ENCODE assay signal across 16 cellular contexts in genomic region chr2:51018145-51018544, GRCh38. TPM values are rescaled to one million over a fixed set of nuclear protein-coding genes. Genes with fewer than 3 reads are reported as not detected.
DNase-seq lines count a peak whose midpoint lies in the region; ATAC-seq, FAIRE-seq and TF ChIP-seq lines count a peak whose summit lies in the region.
"Had no signal": no experiment of that assay in that cellular context is flagged by ENCODE, and none has a peak within 500 bp of the region (broad histone marks: within the 10 kb centered on the region; RNA-seq: fewer than 3 reads in every experiment).

No MANE protein-coding gene starts in this region.

- no peak overlapping the region for H2BK120ac ChIP-seq in H1 (replicated peaks; ENCODE audit: low read depth, low read length)

- no peak for ATAC-seq in GM23338
- ATAC-seq: A549 had no signal

- POLR2A ChIA-PET in H1 (lab: Charles Lee; ENCODE audit: partially characterized antibody), result interaction anchor here (0.9 to 3.4 kb wide), 2 partner anchors 11 to 13 kb away, joined by 3 to 15 read pairs; partner anchors contain the start of gene NRXN1

- no peak overlapping the region for H3K23ac ChIP-seq in H1 (ENCODE audit: insufficient read length)

- H3K36me3 Mint-ChIP-seq in GM23338 (ENCODE audit: low read depth), result peaks cover 14% of the 10 kb centered on the region; the same call in 2 of the 3 replicates
- H3K36me3 Mint-ChIP-seq: CD4-positive, alpha-beta memory T cell had no signal

- no peaks in the 10 kb centered on the region for H3K23me2 ChIP-seq in H1 (ENCODE audit: low read depth, low read length)

- H3K9me3 Mint-ChIP-seq in GM23338, result peaks cover 13% of the 10 kb centered on the region; the same call in 2 of the 3 replicates

- no peak overlapping the region for H3K9ac ChIP-seq in H1 (replicated peaks in 1 of 4; ENCODE audit: extremely low read depth in 1 of 4, low read depth in 3 of 4, low read length in 3 of 4)

- WGBS in H1 (ENCODE audit: extremely low coverage in 1 of 2, insufficient coverage in 1 of 2, insufficient read length in 1 of 2, insufficient replicate concordance in 2 of 2, low coverage in 1 of 2, low lambda C conversion rate in 2 of 2, missing lambda C conversion rate in 1 of 2), 2 experiments, result 89% methylated on average over 3 of the region's 3 CpGs; no CpG with 5 or more reads in 1 of the 2 experiments
- WGBS in thyroid gland, 2 donors, result 79 to 86% methylated on average over 3 of the region's 3 CpGs

- no peaks in the 10 kb centered on the region for H3K27me3 Mint-ChIP-seq in GM23338 (ENCODE audit: insufficient read depth, low read depth, poor library complexity)
- H3K27me3 Mint-ChIP-seq: CD4-positive, alpha-beta memory T cell had no signal

- H3K18ac ChIP-seq in H1 (ENCODE audit: extremely low read depth, low read length), result no peak overlapping the region

- CTCF ChIA-PET in H1 (lab: Charles Lee; ENCODE audit: partially characterized antibody), result interaction anchor here (1.0 to 1.4 kb wide), 2 partner anchors 11 to 145 kb away, joined by 3 read pairs; no protein-coding TSS in a partner anchor

- in situ Hi-C loops in GM13977 (cut with MboI; ENCODE audit: low pct_unique_long_range_greater_than_20kb, low sequenced_read_pairs, unreplicated experiment), result no loop called here

- intact Hi-C loops in thyroid gland (cut with DNase I), result no loop called here

- H3K4me3 Mint-ChIP-seq in GM23338, result no peak overlapping the region
- H3K4me3 Mint-ChIP-seq: CD4-positive, alpha-beta memory T cell had no signal

- peaks cover 3% of the 10 kb centered on the region for H3K79me1 ChIP-seq in H1 (ENCODE audit: low read depth, low read length)

- no peak overlapping the region for H2BK5ac ChIP-seq in H1 (ENCODE audit: low read depth, low read length)

- no peak for TF ChIP-seq RAD21 in H1 (IDR thresholded peaks at IDR 0.05 in 1 of 2, conservative IDR thresholded peaks at IDR 0.05 in 1 of 2; ENCODE audit: low read depth in 2 of 2, low read length in 2 of 2)

- H4K8ac ChIP-seq in H1 (ENCODE audit: extremely low read depth, insufficient read depth, low read length), result no peak overlapping the region

- H2AK5ac ChIP-seq in H1 (ENCODE audit: low read depth, low read length), result peak overlapping the region; percentile 10; the same call in 1 of the 2 replicates

- H4K20me1 ChIP-seq in GM23338 (replicated peaks; ENCODE audit: insufficient read depth), result no peaks in the 10 kb centered on the region
- no peaks in the 10 kb centered on the region for H4K20me1 ChIP-seq in H1 (replicated peaks in 1 of 2; ENCODE audit: control insufficient read depth in 1 of 2, insufficient read depth in 2 of 2, low read length in 2 of 2)

- TF ChIP-seq CTCF in GM23338 (conservative IDR thresholded peaks at IDR 0.05; ENCODE audit: low read depth in 2 of 2), result no peak
- no peak for TF ChIP-seq CTCF in H1 (IDR thresholded peaks at IDR 0.05; ENCODE audit: control extremely low read depth in 1 of 3, insufficient read depth in 1 of 3, low read depth in 1 of 3, low read length in 3 of 3)
- no peak for TF ChIP-seq CTCF in GM13977 (IDR thresholded peaks at IDR 0.05; ENCODE audit: extremely low read depth, insufficient read depth, missing control alignments)
- TF ChIP-seq CTCF in thyroid gland (IDR thresholded peaks at IDR 0.05), result no peak

- H3K4ac ChIP-seq in H1 (replicated peaks; ENCODE audit: insufficient read length, low read depth, low read length), result no peak overlapping the region

- H2AFZ ChIP-seq in GM23338 (no peak overlapping the region), H1 (ENCODE audit: low read length) (no peak overlapping the region)

- no peak overlapping the region for H3K4me3 ChIP-seq in GM23338
- no peak overlapping the region for H3K4me3 ChIP-seq in H1 (ENCODE audit: extremely low read depth in 1 of 4, insufficient read depth in 2 of 4, low read depth in 3 of 4, low read length in 4 of 4)
- H3K4me3 ChIP-seq in thyroid gland (replicated peaks in 1 of 3), result no peak overlapping the region
- H3K4me3 ChIP-seq: A549 had no signal

- no peak for TF ChIP-seq EP300 in H1 (IDR thresholded peaks at IDR 0.05; ENCODE audit: borderline replicate concordance in 1 of 2, low read depth in 2 of 2, low read length in 2 of 2)

- H3K27me3 ChIP-seq in GM23338 (ENCODE audit: insufficient read depth) (no peaks in the 10 kb centered on the region), H1 (replicated peaks in 1 of 4; ENCODE audit: control insufficient read depth in 3 of 4, extremely low read depth in 1 of 4, insufficient read depth in 3 of 4, low read length in 3 of 4) (peaks cover 0 to 1% (median 0%) of the 10 kb centered on the region in 4 experiments; a peak in 2 of 7 replicates), thyroid gland (no peaks in the 10 kb centered on the region)
- H3K27me3 ChIP-seq: BE2C had no signal

- H4K5ac ChIP-seq in H1 (ENCODE audit: insufficient read length, low read depth, low read length), result no peak overlapping the region

- no peak for TF ChIP-seq POLR2A in H1 (IDR thresholded peaks at IDR 0.05; ENCODE audit: control extremely low read depth in 1 of 2, low read depth in 2 of 2, low read length in 2 of 2)
- TF ChIP-seq POLR2A in thyroid gland (IDR thresholded peaks at IDR 0.05), result no peak

- H2BK20ac ChIP-seq in H1 (ENCODE audit: low read length), result no peak overlapping the region

- H3K4me1 ChIP-seq in GM23338 (ENCODE audit: insufficient read depth), result peaks cover 33% of the 10 kb centered on the region
- H3K4me1 ChIP-seq in H1 (replicated peaks in 1 of 4; ENCODE audit: control insufficient read depth in 3 of 4, insufficient read depth in 4 of 4, low read length in 3 of 4), result peaks cover 0 to 12% (median 2%) of the 10 kb centered on the region in 4 experiments; a peak in 6 of 7 replicates
- H3K4me1 ChIP-seq in thyroid gland, result peaks cover 0 to 6% of the 10 kb centered on the region in 2 donors
- H3K4me1 ChIP-seq: A549 had no signal

- no peak overlapping the region for H4K91ac ChIP-seq in H1 (replicated peaks; ENCODE audit: insufficient read length, low read length)

- H3K9me3 ChIP-seq in H1 (ENCODE audit: insufficient read depth in 2 of 2, low read depth in 1 of 2, low read length in 1 of 2) (no peaks in the 10 kb centered on the region; a peak in 1 of 4 replicates), thyroid gland (no peaks in the 10 kb centered on the region)
- H3K9me3 ChIP-seq: BE2C had no signal

- H3K27ac Mint-ChIP-seq in GM23338, result no peak overlapping the region
- H3K27ac Mint-ChIP-seq: CD4-positive, alpha-beta memory T cell had no signal

- H3K4me2 ChIP-seq in GM23338 (peak overlapping the region; percentile 41; the same call in 1 of the 2 replicates), H1 (ENCODE audit: insufficient read depth in 1 of 2, low read depth in 2 of 2, low read length in 2 of 2) (no peak overlapping the region)
- H3K4me2 ChIP-seq: A549 had no signal

- H3K36me3 ChIP-seq in GM23338 (ENCODE audit: insufficient read depth) (no peaks in the 10 kb centered on the region; the same call in 1 of the 2 replicates), H1 (ENCODE audit: control insufficient read depth in 2 of 4, insufficient read depth in 4 of 4, low read length in 3 of 4) (no peaks in the 10 kb centered on the region; a peak in 1 of 8 replicates), thyroid gland (no peaks in the 10 kb centered on the region)
- H3K36me3 ChIP-seq: BE2C had no signal

- 0 out of 2 replicates have a peak overlapping the region, but pooled peaks have one; percentile 89 for H2BK15ac ChIP-seq in H1 (ENCODE audit: low read length)

- H3K14ac ChIP-seq in H1 (ENCODE audit: insufficient read length), result no peak overlapping the region

- no peaks in the 10 kb centered on the region for H3F3A ChIP-seq in GM23338 (replicated peaks; ENCODE audit: low read depth)

- 0 out of 2 replicates have a peak overlapping the region, but pooled peaks have one; percentile 6 for H2BK12ac ChIP-seq in H1 (ENCODE audit: low read depth, low read length)

- H3K79me2 ChIP-seq in GM23338 (replicated peaks; ENCODE audit: insufficient read depth), result peaks cover 70% of the 10 kb centered on the region
- peaks cover 0 to 76% of the 10 kb centered on the region in 2 experiments; a peak in 3 of 4 replicates for H3K79me2 ChIP-seq in H1 (ENCODE audit: control insufficient read depth in 1 of 2, insufficient read depth in 2 of 2, low read length in 2 of 2)

- H3K56ac ChIP-seq in H1 (replicated peaks; ENCODE audit: insufficient read length, low read depth, low read length), result no peak overlapping the region

- H3K4me1 Mint-ChIP-seq in GM23338, result peaks cover 42% of the 10 kb centered on the region
- H3K4me1 Mint-ChIP-seq: CD4-positive, alpha-beta memory T cell had no signal

- DNase-seq in GM23338 (ENCODE audit: low spot score), result no peak
- peak; percentile 96 for DNase-seq in NCI-H446 treated with DMSO at 0.1 percent for 48 hours (lab: John Stamatoyannopoulos, UW)
- DNase-seq in H1 (ENCODE audit: low read depth in 1 of 2, low spot score in 2 of 2), result no peak
- no peak for DNase-seq in GM13977 (ENCODE audit: low spot score)
- no peak for DNase-seq in islet precursor cell
- DNase-seq in stimulated activated CD4-positive, alpha-beta T cell treated with anti-CD3 and anti-CD28 coated beads, Interleukin-1b, Interleukin-23, amount 100 ng/mL, for 48 hours, result no peak
- no peak for DNase-seq in thyroid gland
- DNase-seq: BE2C; CD4-positive, alpha-beta memory T cell; DND-41; GF-D8; H7; IMR-90 had no signal

- no peaks in the 10 kb centered on the region for H3K9me2 ChIP-seq in GM23338 (ENCODE audit: insufficient read depth)

- H3K27ac ChIP-seq in GM23338 (ENCODE audit: low read depth) (no peak overlapping the region), H1 (ENCODE audit: low read depth, low read length) (no peak overlapping the region), thyroid gland (no peak overlapping the region)
- H3K27ac ChIP-seq: A549, C4-2B had no signal

- no peak for FAIRE-seq in H1 (lab: Jason Lieb, UNC)
- FAIRE-seq: A549 had no signal

TF ChIP-seq in GM23338, 12 proteins besides CTCF, POLR2A, EP300 and RAD21 (continues in another document):
- no peak for TF ChIP-seq ZNF114 (CRISPR knock-in tag; IDR thresholded peaks at IDR 0.05)
- no peak for TF ChIP-seq POLR2AphosphoS5 (IDR thresholded peaks at IDR 0.05; ENCODE audit: low read depth)

TF ChIP-seq in H1, 55 proteins besides CTCF, POLR2A, EP300 and RAD21 (continues in another document):
- no peak for TF ChIP-seq CBX5 (IDR thresholded peaks at IDR 0.05; ENCODE audit: low read depth, low read length)
- no peak for TF ChIP-seq ASH2L (IDR thresholded peaks at IDR 0.05; ENCODE audit: low read length)

RNA-seq across cellular contexts. Expression of gene NRXN1, which starts 13.8 kb away (rescaled TPM):
- 34.6 and 41.3 TPM in 2 replicates for total RNA-seq in GM23338 (2014; rRNA removed; shearing (Covaris generic))
- polyA plus RNA-seq in GM23338 (2016; fragmentation: Nextera tagmentation; extraction: Ambion mirVana), result 21.0 and 25.7 TPM in 2 replicates
- total RNA-seq in H1 (2021; fragmentation: NEBNext Ultra II Directional; extraction: Animal tissue kit (Norgen Biotek cat#: 25700)), result 18.8 and 20.2 TPM in 2 replicates
- 9.9 and 12.3 TPM in 2 replicates for polyA plus RNA-seq in H1 (2011; rRNA removed)
- 12.6 TPM for polyA plus RNA-seq in H1 (2011; cell fraction: cytosol; rRNA removed)
- polyA plus RNA-seq in H1 (2011; cell fraction: nucleus; rRNA removed), result 26.7 TPM
- polyA plus RNA-seq in H1 (2012, experiment 1 of 2), result 9.4 to 20.3 TPM (median 12.6 TPM) in 4 replicates
- 1.4 TPM for polyA plus RNA-seq in H1 (2012, experiment 2 of 2)
- polyA plus RNA-seq in H1 (2013, experiment 1 of 2), result 21.0 TPM
- 16.5 TPM for polyA plus RNA-seq in H1 (2013, experiment 2 of 2)
- 113 and 158 TPM in 2 replicates for polyA minus RNA-seq in H1 (2011; rRNA and poly(A)+ RNA removed)
- 27.0 TPM for polyA minus RNA-seq in H1 (2011; cell fraction: cytosol; rRNA and poly(A)+ RNA removed)
- 313 TPM for polyA minus RNA-seq in H1 (2011; cell fraction: nucleus; rRNA and poly(A)+ RNA removed)
- 1 to 10 TPM in 3 of 4 donors, under 1 TPM in 1; 0.22 to 5.0 (median 1.4) TPM for total RNA-seq in thyroid gland
- total RNA-seq: CD4-positive, alpha-beta memory T cell; HT-29 had no signal
- polyA plus RNA-seq: A549; CD4-positive, alpha-beta memory T cell had no signal
